ENCODE assay signal across 13 cellular contexts in genomic region chr3:136261826-136262225, GRCh38.
"Had no signal": no experiment of that assay in that cellular context is flagged by ENCODE, and none has a peak within 500 bp of the region (broad histone marks: within the 10 kb centered on the region; RNA-seq: fewer than 3 reads in every experiment).

No MANE protein-coding gene starts in this region.

- ATAC-seq: left lung, pancreas had no signal

- H3K27ac ChIP-seq: esophagus squamous epithelium, left lung, pancreas had no signal

- H3K4me3 ChIP-seq: esophagus squamous epithelium, left lung, pancreas had no signal

- H3K4me1 Mint-ChIP-seq: nephron had no signal

- H3K27me3 ChIP-seq: esophagus squamous epithelium, left lung, pancreas had no signal

- DNase-seq: activated CD4-positive, CD25-positive, alpha-beta regulatory T cell treated with anti-CD3 and anti-CD28 coated beads, Interleukin-2, amount 50 U/mL, for 72 hours; activated T-cell treated with anti-CD3 and anti-CD28 coated beads, Interleukin-2, amount 50 U/mL, for 1 hour; esophagus squamous epithelium; foreskin fibroblast; left lung; mesenchymal stem cell; pancreas; SHP77; stimulated activated CD4-positive, alpha-beta T cell treated with anti-CD3 and anti-CD28 coated beads, Interleukin-4, amount 100 ng/mL, for 4 hours; trophoblast cell had no signal

- H3K27ac Mint-ChIP-seq: dendritic cell treated with granulocyte-macrophage colony-stimulating factor and Interleukin-4, amounts not matched to agents 40 ng/mL and 50 ng/mL, for 4 days; nephron had no signal

- H3K27me3 Mint-ChIP-seq: central memory CD8-positive, alpha-beta T cell; dendritic cell treated with granulocyte-macrophage colony-stimulating factor and Interleukin-4, amounts not matched to agents 40 ng/mL and 50 ng/mL, for 4 days had no signal

- H3K4me1 ChIP-seq: esophagus squamous epithelium, left lung, pancreas had no signal

- H3K9me3 ChIP-seq: esophagus squamous epithelium, left lung, pancreas had no signal

- H3K9me3 Mint-ChIP-seq: central memory CD8-positive, alpha-beta T cell; dendritic cell treated with granulocyte-macrophage colony-stimulating factor and Interleukin-4, amounts not matched to agents 40 ng/mL and 50 ng/mL, for 4 days; nephron had no signal

- H3K4me3 Mint-ChIP-seq: central memory CD8-positive, alpha-beta T cell; dendritic cell treated with granulocyte-macrophage colony-stimulating factor and Interleukin-4, amounts not matched to agents 40 ng/mL and 50 ng/mL, for 4 days; nephron had no signal
